In genomic region chr7:20199015-20199737, GRCh38 we compare ENCODE assay signal across 7 cellular contexts. TPM values are rescaled to one million over a fixed set of nuclear protein-coding genes. Genes with fewer than 3 reads are reported as not detected.
DNase-seq lines count a peak whose midpoint lies in the region; ATAC-seq, FAIRE-seq and TF ChIP-seq lines count a peak whose summit lies in the region.

No MANE protein-coding gene starts in this region.

- no peak for TF ChIP-seq POLR2A in GM12891 (IDR thresholded peaks at IDR 0.05; ENCODE audit: low read depth, low read length)

- peak; percentile 86 for ATAC-seq in GM21737 (IDR thresholded peaks at IDR 0.05; ENCODE audit: unreplicated experiment)

- TF ChIP-seq CTCF in fibroblast of mammary gland (conservative IDR thresholded peaks at IDR 0.05; ENCODE audit: control insufficient read depth, insufficient read depth, low read depth, low read length), result no peak

- FAIRE-seq in GM12891 (lab: Jason Lieb, UNC), result peak; percentile 95
- peak; percentile 99 for FAIRE-seq in RCC 7860 (lab: Jason Lieb, UNC)

- H3K4me3 ChIP-seq in fibroblast of mammary gland (ENCODE audit: control insufficient read depth, low read depth, low read length) (no peak overlapping the region), skeletal muscle cell (ENCODE audit: low read depth, low read length) (no peak overlapping the region)

- DNase-seq in GM12891 (ENCODE audit: insufficient read length, low spot score) (no peak), HUDEP-2 (lab: John Stamatoyannopoulos, UW; ENCODE audit: unreplicated experiment in 76 of 76) (peak in 62 of 76 experiments; percentile 12 to 87 (median 60)), RCC 7860 (ENCODE audit: low spot score) (peak; percentile 98), fibroblast of mammary gland (ENCODE audit: low read depth) (peak; percentile 71), skeletal muscle cell (ENCODE audit: low read depth) (peak; percentile 75), superior temporal gyrus (ENCODE audit: extremely low spot score) (no peak)

TF ChIP-seq in GM12891, 5 proteins besides CTCF, POLR2A, EP300 and RAD21:
- peak; percentile 87 for TF ChIP-seq SPI1 (IDR thresholded peaks at IDR 0.05; ENCODE audit: low read depth, low read length)
- TF ChIP-seq POLR2AphosphoS5 (IDR thresholded peaks at IDR 0.05; ENCODE audit: low read depth, low read length), result no peak

RNA-seq across cellular contexts. Expression of gene MACC1, which starts 18.0 kb away (rescaled TPM):
- polyA plus RNA-seq in GM12891 (2012; ENCODE audit: low read depth, missing spikeins), result 0.64 TPM

Comparison
In these comparisons a context has a peak if more than half of its experiments do, and no peak if none do; other contexts are left out.
1. DNase-seq: peak in HUDEP-2 (62 of 76), RCC 7860 (single experiment), fibroblast of mammary gland (single experiment) and skeletal muscle cell (single experiment); none in GM12891 (single experiment) and superior temporal gyrus (single experiment).